Comparison of ENCODE assay signal across 11 cellular contexts in the genomic region with DNA sequence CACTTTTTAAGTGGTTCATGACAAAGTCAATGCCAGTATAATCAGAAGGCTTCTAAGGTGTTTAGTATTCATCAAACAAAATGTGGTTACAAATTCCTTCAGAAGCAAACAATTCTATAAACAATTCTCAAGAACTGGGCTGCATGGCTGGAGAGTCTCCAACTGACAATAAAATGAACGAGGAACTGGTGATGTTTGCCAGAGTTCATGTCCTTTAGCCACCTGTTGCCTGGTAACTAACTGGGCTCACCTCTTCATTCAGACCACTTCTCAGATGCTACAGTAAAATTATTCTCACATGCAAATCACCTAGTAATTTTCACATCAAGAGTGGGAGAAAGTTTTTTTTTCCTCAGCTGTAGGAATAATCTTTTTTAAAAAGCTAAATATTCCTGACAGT. TPM values are rescaled to one million over a fixed set of nuclear protein-coding genes. Genes with fewer than 3 reads are reported as not detected.
A peak's percentile ranks its signal among the peaks of the same experiment; 100 is the strongest.
DNase-seq lines count a peak whose midpoint lies in the region; ATAC-seq and TF ChIP-seq lines count a peak whose summit lies in the region.
"Had no signal": no experiment of that assay in that cellular context is flagged by ENCODE, and none has a peak within 500 bp of the region (broad histone marks: within the 10 kb centered on the region; RNA-seq: fewer than 3 reads in every experiment).

No MANE protein-coding gene starts in this region.

- H3K9me3 ChIP-seq in HAP-1: no peaks in the 10 kb centered on the region
- H3K9me3 ChIP-seq: SJSA1 had no signal

- DNase-seq in NCI-H2029 (lab: John Stamatoyannopoulos, UW): peak; percentile 50
- no peak for DNase-seq in memory B cell (ENCODE audit: low spot score in 2 of 2)
- DNase-seq in medulla oblongata (ENCODE audit: extremely low spot score): no peak
- DNase-seq in lower leg skin (ENCODE audit: low spot score in 2 of 2): no peak
- DNase-seq in HAP-1 (ENCODE audit: low spot score in 2 of 2): no peak
- no peak for DNase-seq in activated T-helper 1 cell treated with anti-CD3 and anti-CD28 coated beads, Interleukin-12 subunit alpha, Interleukin-12 subunit beta, Interleukin-2, Interleukin-4 antibody, amounts not matched to agents 30 ng/mL and 10 ng/mL and 1 ng/mL, durations not matched to agents 14 hours and 24 hours and 36 hours (ENCODE audit: low spot score)
- DNase-seq: H7 had no signal

- no peaks in the 10 kb centered on the region for H3K36me3 ChIP-seq in HAP-1 (replicated peaks)
- H3K36me3 ChIP-seq: SJSA1 had no signal

- peaks cover 17% of the 10 kb centered on the region for H3K4me1 Mint-ChIP-seq in memory B cell
- peaks cover 32% of the 10 kb centered on the region for H3K4me1 Mint-ChIP-seq in activated T-helper 1 cell treated with anti-CD3 and anti-CD28 coated beads, Interleukin-12 subunit alpha, Interleukin-12 subunit beta, Interleukin-2, Interleukin-4 antibody, amounts not matched to agents 30 ng/mL and 10 ng/mL and 1 ng/mL, durations not matched to agents 14 hours and 24 hours and 36 hours (ENCODE audit: low read depth)

- 9 to 17% methylated on average over 1 of the region's 1 CpG for WGBS in lower leg skin, 2 donors

- H3K27ac Mint-ChIP-seq in memory B cell: no peak overlapping the region
- H3K27ac Mint-ChIP-seq in activated T-helper 1 cell treated with anti-CD3 and anti-CD28 coated beads, Interleukin-12 subunit alpha, Interleukin-12 subunit beta, Interleukin-2, Interleukin-4 antibody, amounts not matched to agents 30 ng/mL and 10 ng/mL and 1 ng/mL, durations not matched to agents 14 hours and 24 hours and 36 hours: no peak overlapping the region
- H3K27ac Mint-ChIP-seq: dendritic cell treated with granulocyte-macrophage colony-stimulating factor and Interleukin-4, amounts not matched to agents 40 ng/mL and 50 ng/mL, for 4 days had no signal

- no peak for TF ChIP-seq CTCF in lower leg skin (IDR thresholded peaks at IDR 0.05)

- no peaks in the 10 kb centered on the region for H3K27me3 ChIP-seq in HAP-1 (ENCODE audit: low read depth)
- H3K27me3 ChIP-seq: SJSA1 had no signal

- no peaks in the 10 kb centered on the region for H3K4me1 ChIP-seq in HAP-1

- no peak overlapping the region for H3K4me3 Mint-ChIP-seq in memory B cell
- no peak overlapping the region for H3K4me3 Mint-ChIP-seq in activated T-helper 1 cell treated with anti-CD3 and anti-CD28 coated beads, Interleukin-12 subunit alpha, Interleukin-12 subunit beta, Interleukin-2, Interleukin-4 antibody, amounts not matched to agents 30 ng/mL and 10 ng/mL and 1 ng/mL, durations not matched to agents 14 hours and 24 hours and 36 hours
- H3K4me3 Mint-ChIP-seq: dendritic cell treated with granulocyte-macrophage colony-stimulating factor and Interleukin-4, amounts not matched to agents 40 ng/mL and 50 ng/mL, for 4 days had no signal

- in situ Hi-C loops in HAP-1 (cut with MboI; ENCODE audit: low sequenced_read_pairs): no loop called here

- no peaks in the 10 kb centered on the region for H3K36me3 Mint-ChIP-seq in memory B cell
- H3K36me3 Mint-ChIP-seq in activated T-helper 1 cell treated with anti-CD3 and anti-CD28 coated beads, Interleukin-12 subunit alpha, Interleukin-12 subunit beta, Interleukin-2, Interleukin-4 antibody, amounts not matched to agents 30 ng/mL and 10 ng/mL and 1 ng/mL, durations not matched to agents 14 hours and 24 hours and 36 hours (ENCODE audit: low read depth): peaks cover 11% of the 10 kb centered on the region

- H3K9me3 Mint-ChIP-seq in memory B cell: no peaks in the 10 kb centered on the region
- no peaks in the 10 kb centered on the region for H3K9me3 Mint-ChIP-seq in activated T-helper 1 cell treated with anti-CD3 and anti-CD28 coated beads, Interleukin-12 subunit alpha, Interleukin-12 subunit beta, Interleukin-2, Interleukin-4 antibody, amounts not matched to agents 30 ng/mL and 10 ng/mL and 1 ng/mL, durations not matched to agents 14 hours and 24 hours and 36 hours
- H3K9me3 Mint-ChIP-seq: dendritic cell treated with granulocyte-macrophage colony-stimulating factor and Interleukin-4, amounts not matched to agents 40 ng/mL and 50 ng/mL, for 4 days had no signal

- no peaks in the 10 kb centered on the region for H3K27me3 Mint-ChIP-seq in memory B cell
- H3K27me3 Mint-ChIP-seq in activated T-helper 1 cell treated with anti-CD3 and anti-CD28 coated beads, Interleukin-12 subunit alpha, Interleukin-12 subunit beta, Interleukin-2, Interleukin-4 antibody, amounts not matched to agents 30 ng/mL and 10 ng/mL and 1 ng/mL, durations not matched to agents 14 hours and 24 hours and 36 hours (ENCODE audit: insufficient read depth): no peaks in the 10 kb centered on the region
- H3K27me3 Mint-ChIP-seq: dendritic cell treated with granulocyte-macrophage colony-stimulating factor and Interleukin-4, amounts not matched to agents 40 ng/mL and 50 ng/mL, for 4 days had no signal

- ATAC-seq in GM18870 (IDR thresholded peaks at IDR 0.05; ENCODE audit: unreplicated experiment): peak; percentile 59
- peak; percentile 74 for ATAC-seq in HG02610 (IDR thresholded peaks at IDR 0.05; ENCODE audit: unreplicated experiment)
- peak; percentile 29 for ATAC-seq in memory B cell (ENCODE audit: low read depth)

- intact Hi-C loops in lower leg skin (cut with DNase I; ENCODE audit: low total_unique reads): no loop called here
- intact Hi-C loops in activated T-helper 1 cell treated with anti-CD3 and anti-CD28 coated beads, Interleukin-12 subunit alpha, Interleukin-12 subunit beta, Interleukin-2, Interleukin-4 antibody, amounts not matched to agents 30 ng/mL and 10 ng/mL and 1 ng/mL, durations not matched to agents 14 hours and 24 hours and 36 hours (cut with micrococcal nuclease): no loop called here

- no peak for TF ChIP-seq POLR2A in lower leg skin (IDR thresholded peaks at IDR 0.05)

- H3K4me3 ChIP-seq in lower leg skin (ENCODE audit: low read depth, poor library complexity, severe bottlenecking) (no peak overlapping the region), HAP-1 (no peak overlapping the region)
- H3K4me3 ChIP-seq: SJSA1 had no signal

RNA-seq across cellular contexts. Expression of a gene that starts 53.3 kb away (rescaled TPM):
- total RNA-seq in lower leg skin: 10 to 100 TPM; 25.2 to 40.7 (median 32.7) TPM
- 67.7 and 73.5 TPM in 2 replicates for total RNA-seq in activated T-helper 1 cell treated with anti-CD3 and anti-CD28 coated beads, Interleukin-12 subunit alpha, Interleukin-12 subunit beta, Interleukin-2, Interleukin-4 antibody, amounts not matched to agents 30 ng/mL and 10 ng/mL and 1 ng/mL, durations not matched to agents 14 hours and 24 hours and 36 hours
